ENCODE assay signal across 12 cellular contexts in the genomic region with DNA sequence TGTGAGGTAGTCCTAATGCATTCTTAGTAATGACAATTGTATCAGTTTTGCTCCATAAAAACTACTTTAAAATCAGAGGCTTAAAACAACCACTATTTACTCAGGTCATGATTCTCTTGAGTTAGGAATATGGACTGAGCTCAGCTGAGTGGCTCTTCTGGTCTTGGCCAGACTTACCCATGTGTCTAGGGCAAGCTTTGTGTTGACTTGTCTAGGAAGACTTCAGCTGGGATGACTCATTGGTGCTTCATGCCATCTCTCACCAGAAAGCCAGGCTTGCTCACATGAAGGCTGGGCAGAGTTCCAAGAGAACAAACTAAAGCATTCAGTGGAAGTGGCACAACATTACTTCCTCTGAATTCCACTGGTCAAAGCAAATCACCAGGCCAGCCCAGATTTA.
DNase-seq lines count a peak whose midpoint lies in the region; ATAC-seq, FAIRE-seq and TF ChIP-seq lines count a peak whose summit lies in the region.
"Had no signal": no experiment of that assay in that cellular context is flagged by ENCODE, and none has a peak within 500 bp of the region (broad histone marks: within the 10 kb centered on the region; RNA-seq: fewer than 3 reads in every experiment).

No MANE protein-coding gene starts in this region.

- H3K27ac ChIP-seq in HepG2 (ENCODE audit: extremely low read length, insufficient read depth, low read length), result no peak overlapping the region
- H3K27ac ChIP-seq: esophagus squamous epithelium had no signal

- CTCF ChIA-PET in HepG2 (lab: Yijun Ruan, JAX; ENCODE audit: low intra/inter-chr PET ratio, low total read pairs), result no interaction called here

- no peaks in the 10 kb centered on the region for H3K79me2 ChIP-seq in HepG2 (ENCODE audit: insufficient read depth, low read length)

- H3K36me3 ChIP-seq in HepG2 (replicated peaks in 1 of 2; ENCODE audit: control insufficient read depth in 1 of 2, insufficient read depth in 2 of 2, low read length in 2 of 2), result no peaks in the 10 kb centered on the region
- H3K36me3 ChIP-seq: esophagus squamous epithelium had no signal

- no peaks in the 10 kb centered on the region for H4K20me1 ChIP-seq in HepG2 (ENCODE audit: insufficient read depth, low read length)

- ATAC-seq in HepG2 (no peak; the same call in 2 of the 3 replicates), HG02852 (IDR thresholded peaks at IDR 0.05; ENCODE audit: unreplicated experiment) (no peak)
- ATAC-seq: Panc1 had no signal

- H3K9me3 ChIP-seq in HepG2 (ENCODE audit: low read length), result no peaks in the 10 kb centered on the region

- H3K4me1 Mint-ChIP-seq in nephron progenitor cell, result peaks cover 43% of the 10 kb centered on the region
- H3K4me1 Mint-ChIP-seq: mesothelial cell of epicardium had no signal

- peaks cover 1% of the 10 kb centered on the region; the same call in 1 of the 2 replicates for H3K4me1 ChIP-seq in HepG2 (ENCODE audit: insufficient read depth, low read length)
- H3K4me1 ChIP-seq: esophagus squamous epithelium had no signal

- H3K27ac Mint-ChIP-seq in nephron progenitor cell, result no peak overlapping the region
- H3K27ac Mint-ChIP-seq: mesothelial cell of epicardium had no signal

- in situ Hi-C loops in HepG2 (cut with HindIII; ENCODE audit: extremely low pct_ligation_motif_present, low pct_unique_long_range_greater_than_20kb), result loop anchor here (10.0 kb wide), 3 partner anchors 757 to 1567 kb away; a partner anchor contains a TSS

- POLR2A ChIA-PET in HepG2 (lab: Yijun Ruan, JAX), result no interaction called here

- TF ChIP-seq POLR2A in H54 (IDR thresholded peaks at IDR 0.05; ENCODE audit: low read depth, low read length) (no peak), NB4 (IDR thresholded peaks at IDR 0.05; ENCODE audit: extremely low read depth, insufficient read length) (no peak), HepG2 (IDR thresholded peaks at IDR 0.05; ENCODE audit: insufficient read depth in 1 of 2, low read depth in 2 of 2, low read length in 2 of 2) (no peak)

- no peak overlapping the region for H3K4me2 ChIP-seq in HepG2 (ENCODE audit: low read depth, low read length)
- H3K4me2 ChIP-seq: smooth muscle cell had no signal

- intact Hi-C loops in HepG2 (cut with micrococcal nuclease; ENCODE audit: unreplicated experiment), result loop anchor here (10.0 kb wide), 1 partner anchor 1577 kb away; no protein-coding TSS in a partner anchor

- no TSS peak for BruUV-seq in HepG2 (replicated peaks; lab: Mats Ljungman, UMichigan)

- H3K4me3 ChIP-seq in NB4 (ENCODE audit: low read depth, low read length) (no peak overlapping the region), HepG2 (replicated peaks in 1 of 3; ENCODE audit: insufficient read depth in 1 of 3, low read depth in 2 of 3, low read length in 3 of 3) (no peak overlapping the region)
- H3K4me3 ChIP-seq: esophagus squamous epithelium, smooth muscle cell had no signal

- no peaks in the 10 kb centered on the region for H3K36me3 Mint-ChIP-seq in nephron progenitor cell (ENCODE audit: low read depth)
- H3K36me3 Mint-ChIP-seq: mesothelial cell of epicardium had no signal

- peaks cover 45% of the 10 kb centered on the region for H3K27me3 Mint-ChIP-seq in nephron progenitor cell (ENCODE audit: low read depth, poor library complexity)

- H3K27me3 ChIP-seq in HepG2 (ENCODE audit: control insufficient read depth in 1 of 2, insufficient read depth in 2 of 2, low read length in 2 of 2), result peaks cover 0 to 4% of the 10 kb centered on the region in 2 experiments; a peak in 2 of 5 replicates

- no peak overlapping the region for H2AFZ ChIP-seq in HepG2 (ENCODE audit: low read length)

- no peak for TF ChIP-seq EP300 in HepG2 (IDR thresholded peaks at IDR 0.05; ENCODE audit: low read depth in 2 of 2, low read length in 2 of 2)
- TF ChIP-seq EP300 in HepG2 (CRISPR knock-in tag; IDR thresholded peaks at IDR 0.05; ENCODE audit: borderline replicate concordance), result no peak

- peaks cover 11% of the 10 kb centered on the region for H3K9me3 Mint-ChIP-seq in nephron progenitor cell

- FAIRE-seq in H54 (lab: Jason Lieb, UNC) (peak; percentile 30), HepG2 (lab: Jason Lieb, UNC) (no peak)

- H3K4me3 Mint-ChIP-seq in nephron progenitor cell, result no peak overlapping the region
- H3K4me3 Mint-ChIP-seq: mesothelial cell of epicardium had no signal

- TF ChIP-seq CTCF in NB4 (IDR thresholded peaks at IDR 0.05; ENCODE audit: low read depth, low read length) (no peak), HepG2 (CRISPR knock-in tag; IDR thresholded peaks at IDR 0.05) (no peak), nephron progenitor cell (IDR thresholded peaks at IDR 0.05) (no peak)

- no peak for TF ChIP-seq RAD21 in HepG2 (CRISPR knock-in tag; IDR thresholded peaks at IDR 0.05)

- peak; percentile 57 for DNase-seq in H54 (ENCODE audit: insufficient read length, low spot score)
- DNase-seq in NB4 (ENCODE audit: low read depth), result peak; percentile 24
- DNase-seq in astrocyte of the hippocampus (ENCODE audit: low read depth, low spot score), result peak; percentile 63
- peak; percentile 73 for DNase-seq in HepG2 (ENCODE audit: low spot score)
- no peak for DNase-seq in nephron progenitor cell
- no peak for DNase-seq in NCI-H2107 treated with DMSO at 0.1 percent for 48 hours (lab: John Stamatoyannopoulos, UW; ENCODE audit: unreplicated experiment)
- no peak for DNase-seq in HPDE6-E6E7 (ENCODE audit: extremely low spot score)
- DNase-seq: esophagus squamous epithelium had no signal

- H3K9ac ChIP-seq in HepG2 (ENCODE audit: insufficient read depth, low read depth, low read length), result no peak overlapping the region

TF ChIP-seq in HepG2, 621 proteins besides CTCF, POLR2A, EP300 and RAD21:
- TF ChIP-seq ZNF547 (CRISPR knock-in tag; IDR thresholded peaks at IDR 0.05) (no peak), ZFP36 (IDR thresholded peaks at IDR 0.05; ENCODE audit: borderline replicate concordance, low read depth, low read length, partially characterized antibody) (no peak), MTF1 (CRISPR knock-in tag; IDR thresholded peaks at IDR 0.05) (no peak), MTA3 (CRISPR knock-in tag; IDR thresholded peaks at IDR 0.05) (no peak), FOSL2 (CRISPR knock-in tag; IDR thresholded peaks at IDR 0.05) (peak; percentile 90), ZNF431 (CRISPR knock-in tag; IDR thresholded peaks at IDR 0.05; ENCODE audit: borderline replicate concordance, low read depth) (no peak), BHLHE40 (IDR thresholded peaks at IDR 0.05; ENCODE audit: low read length) (peak; percentile 61; the same call in 1 of the 2 replicates), SKI (IDR thresholded peaks at IDR 0.05; ENCODE audit: partially characterized antibody) (peak; percentile 30), PRMT3 (CRISPR knock-in tag; IDR thresholded peaks at IDR 0.05; ENCODE audit: borderline replicate concordance, low read depth) (no peak), FOSL1 (CRISPR knock-in tag; IDR thresholded peaks at IDR 0.05; ENCODE audit: borderline replicate concordance) (peak; percentile 58; the same call in 1 of the 2 replicates), ZKSCAN8 (CRISPR knock-in tag; IDR thresholded peaks at IDR 0.05; ENCODE audit: borderline replicate concordance) (no peak), ZNF331 (CRISPR knock-in tag; IDR thresholded peaks at IDR 0.05) (peak; percentile 100)
- TF ChIP-seq, protein P1, sequence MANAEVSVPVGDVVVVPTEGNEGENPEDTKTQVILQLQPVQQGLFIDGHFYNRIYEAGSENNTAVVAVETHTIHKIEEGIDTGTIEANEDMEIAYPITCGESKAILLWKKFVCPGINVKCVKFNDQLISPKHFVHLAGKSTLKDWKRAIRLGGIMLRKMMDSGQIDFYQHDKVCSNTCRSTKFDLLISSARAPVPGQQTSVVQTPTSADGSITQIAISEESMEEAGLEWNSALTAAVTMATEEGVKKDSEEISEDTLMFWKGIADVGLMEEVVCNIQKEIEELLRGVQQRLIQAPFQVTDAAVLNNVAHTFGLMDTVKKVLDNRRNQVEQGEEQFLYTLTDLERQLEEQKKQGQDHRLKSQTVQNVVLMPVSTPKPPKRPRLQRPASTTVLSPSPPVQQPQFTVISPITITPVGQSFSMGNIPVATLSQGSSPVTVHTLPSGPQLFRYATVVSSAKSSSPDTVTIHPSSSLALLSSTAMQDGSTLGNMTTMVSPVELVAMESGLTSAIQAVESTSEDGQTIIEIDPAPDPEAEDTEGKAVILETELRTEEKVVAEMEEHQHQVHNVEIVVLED (CRISPR knock-in tag; IDR thresholded peaks at IDR 0.05; ENCODE audit: borderline replicate concordance), result no peak
- TF ChIP-seq, protein P2, sequence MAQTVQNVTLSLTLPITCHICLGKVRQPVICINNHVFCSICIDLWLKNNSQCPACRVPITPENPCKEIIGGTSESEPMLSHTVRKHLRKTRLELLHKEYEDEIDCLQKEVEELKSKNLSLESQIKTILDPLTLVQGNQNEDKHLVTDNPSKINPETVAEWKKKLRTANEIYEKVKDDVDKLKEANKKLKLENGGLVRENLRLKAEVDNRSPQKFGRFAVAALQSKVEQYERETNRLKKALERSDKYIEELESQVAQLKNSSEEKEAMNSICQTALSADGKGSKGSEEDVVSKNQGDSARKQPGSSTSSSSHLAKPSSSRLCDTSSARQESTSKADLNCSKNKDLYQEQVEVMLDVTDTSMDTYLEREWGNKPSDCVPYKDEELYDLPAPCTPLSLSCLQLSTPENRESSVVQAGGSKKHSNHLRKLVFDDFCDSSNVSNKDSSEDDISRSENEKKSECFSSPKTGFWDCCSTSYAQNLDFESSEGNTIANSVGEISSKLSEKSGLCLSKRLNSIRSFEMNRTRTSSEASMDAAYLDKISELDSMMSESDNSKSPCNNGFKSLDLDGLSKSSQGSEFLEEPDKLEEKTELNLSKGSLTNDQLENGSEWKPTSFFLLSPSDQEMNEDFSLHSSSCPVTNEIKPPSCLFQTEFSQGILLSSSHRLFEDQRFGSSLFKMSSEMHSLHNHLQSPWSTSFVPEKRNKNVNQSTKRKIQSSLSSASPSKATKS (CRISPR knock-in tag; IDR thresholded peaks at IDR 0.05), result no peak
- TF ChIP-seq, protein P3, sequence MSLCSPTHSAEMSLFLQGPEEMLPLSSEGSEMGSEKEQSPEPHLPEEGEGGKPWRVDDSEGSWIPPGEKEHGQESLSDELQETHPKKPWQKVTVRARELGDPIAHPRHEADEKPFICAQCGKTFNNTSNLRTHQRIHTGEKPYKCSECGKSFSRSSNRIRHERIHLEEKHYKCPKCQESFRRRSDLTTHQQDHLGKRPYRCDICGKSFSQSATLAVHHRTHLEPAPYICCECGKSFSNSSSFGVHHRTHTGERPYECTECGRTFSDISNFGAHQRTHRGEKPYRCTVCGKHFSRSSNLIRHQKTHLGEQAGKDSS (CRISPR knock-in tag; IDR thresholded peaks at IDR 0.05; ENCODE audit: borderline replicate concordance, low read depth), result no peak

Comparison
In these comparisons a context has a peak if more than half of its experiments do, and no peak if none do; other contexts are left out.
1. DNase-seq: peak in H54 (single experiment), NB4 (single experiment), astrocyte of the hippocampus (single experiment) and HepG2 (single experiment); none in nephron progenitor cell (single experiment), NCI-H2107 treated with DMSO at 0.1 percent for 48 hours (single experiment) and HPDE6-E6E7 (single experiment).